8 cellular contexts compared by ENCODE assay signal in the genomic region with DNA sequence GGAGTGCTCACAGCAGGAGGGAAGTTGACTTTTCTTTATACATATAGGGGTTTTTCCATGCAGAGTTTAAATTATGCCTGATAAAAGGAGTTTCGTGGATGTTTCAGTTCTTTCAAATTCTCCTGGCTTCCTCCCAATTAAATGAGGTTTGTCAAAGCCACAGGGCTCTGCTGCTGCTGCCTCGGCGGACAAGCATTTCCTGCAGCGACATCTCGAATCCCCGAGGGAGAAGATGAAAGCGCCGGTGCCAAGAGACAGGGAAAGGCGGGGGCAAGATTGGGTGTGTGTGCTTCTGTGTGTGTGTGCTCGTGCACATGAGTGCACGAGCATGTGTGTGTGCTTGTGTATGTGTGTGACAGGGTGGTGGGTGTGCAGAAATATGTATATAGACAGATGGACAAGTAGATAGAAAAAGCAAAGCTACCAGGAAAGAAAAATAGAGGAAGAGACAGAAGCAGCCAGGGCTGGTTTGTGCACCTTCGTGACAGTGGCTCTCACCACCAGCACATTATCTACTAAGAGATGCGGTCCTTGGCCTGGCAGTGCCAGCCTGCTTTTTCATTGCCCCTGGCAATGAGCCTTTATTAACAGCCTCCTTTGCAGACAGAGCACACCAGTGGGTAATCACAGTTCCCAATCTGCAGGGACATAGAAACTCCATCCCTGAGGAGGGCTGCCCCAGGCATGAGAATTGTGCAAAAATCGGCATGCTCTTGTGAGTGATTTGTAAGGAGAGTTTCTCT.
DNase-seq lines count a peak whose midpoint lies in the region; ATAC-seq and TF ChIP-seq lines count a peak whose summit lies in the region.

No MANE protein-coding gene starts in this region.

- intact Hi-C loops in right cardiac atrium (cut with DNase I): loop anchor here in 2 of 4 donors (10.0 kb wide), 1 partner anchor 152 kb away; a partner anchor contains a TSS
- intact Hi-C loops in left lung (cut with DNase I): no loop called here

- no peak for ATAC-seq in right cardiac atrium
- no peak for ATAC-seq in left lung

- no peaks in the 10 kb centered on the region for H3K27me3 ChIP-seq in right cardiac atrium (ENCODE audit: control insufficient read depth, insufficient read depth)
- no peaks in the 10 kb centered on the region for H3K27me3 ChIP-seq in WERI-Rb-1 (ENCODE audit: insufficient read depth, low read depth, severe bottlenecking)
- H3K27me3 ChIP-seq in left lung: peaks cover 0 to 50% of the 10 kb centered on the region in 2 donors

- no peaks in the 10 kb centered on the region for H3K9me3 ChIP-seq in HEK293 (ENCODE audit: control insufficient read depth, insufficient read depth, low read depth, low read length)
- no peaks in the 10 kb centered on the region for H3K9me3 ChIP-seq in right cardiac atrium (ENCODE audit: control insufficient read depth, low read length)
- no peaks in the 10 kb centered on the region for H3K9me3 ChIP-seq in WERI-Rb-1 (ENCODE audit: severe bottlenecking)
- no peaks in the 10 kb centered on the region for H3K9me3 ChIP-seq in left lung

- POLR2A ChIA-PET in HEK293 (lab: Yijun Ruan, JAX): no interaction called here

- CTCF ChIA-PET in HEK293 (lab: Yijun Ruan, JAX): interaction anchor here (0.7 to 1.0 kb wide), 2 partner anchors 23 to 134 kb away, joined by 3 to 6 read pairs; no protein-coding TSS in a partner anchor

- H3K4me3 ChIP-seq in HEK293 (ENCODE audit: low read depth, low read length) (no peak overlapping the region), right cardiac atrium (ENCODE audit: low read length) (no peak overlapping the region), WERI-Rb-1 (ENCODE audit: low read depth, low read length) (no peak overlapping the region), left lung (no peak overlapping the region)

- H3K27ac ChIP-seq in HEK293 (ENCODE audit: extremely low read depth, low read depth, low read length) (no peak overlapping the region; the same call in 1 of the 2 replicates), right cardiac atrium (ENCODE audit: low read length) (no peak overlapping the region), WERI-Rb-1 (no peak overlapping the region), left lung (no peak overlapping the region)

- H3K4me1 ChIP-seq in HEK293 (ENCODE audit: control insufficient read depth, insufficient read depth, low read length) (peaks cover 28% of the 10 kb centered on the region), right cardiac atrium (ENCODE audit: control insufficient read depth, insufficient read depth, low read length) (peaks cover 10% of the 10 kb centered on the region), left lung (peaks cover 0 to 7% of the 10 kb centered on the region in 2 donors)

- TF ChIP-seq CTCF in HEK293 (tag by site-specific recombination; IDR thresholded peaks at IDR 0.05) (no peak), WERI-Rb-1 (IDR thresholded peaks at IDR 0.05; ENCODE audit: low read depth, low read length) (no peak), left lung (IDR thresholded peaks at IDR 0.05) (no peak)

- DNase-seq in EL (peak; percentile 76), SK-N-DZ (ENCODE audit: low spot score) (peak; percentile 28), right cardiac atrium (peak in 2 of 3 donors; percentile 37 to 70), WERI-Rb-1 (no peak), left lung (no peak)
- DNase-seq in stimulated activated CD4-positive, alpha-beta T cell treated with anti-CD3 and anti-CD28 coated beads, Interleukin-4, amount 100 ng/mL, for 1 hour: no peak
- no peak for DNase-seq in stimulated activated CD4-positive, alpha-beta T cell treated with anti-CD3 and anti-CD28 coated beads, Interleukin-4, amount 100 ng/mL, for 24 hours

- WGBS in right cardiac atrium: 24% methylated on average over 14 of the region's 14 CpGs

- H3K36me3 ChIP-seq in HEK293 (ENCODE audit: control insufficient read depth in 2 of 2, insufficient read depth in 1 of 2, low read length in 2 of 2): no peaks in the 10 kb centered on the region
- H3K36me3 ChIP-seq in WERI-Rb-1: no peaks in the 10 kb centered on the region
- no peaks in the 10 kb centered on the region for H3K36me3 ChIP-seq in left lung

TF ChIP-seq in HEK293, 187 proteins besides CTCF, POLR2A, EP300 and RAD21 (continues in another document):
- TF ChIP-seq ZNF830 (tag by site-specific recombination; IDR thresholded peaks at IDR 0.05; ENCODE audit: low read depth) (no peak), WT1 (tag by site-specific recombination; IDR thresholded peaks at IDR 0.05) (no peak), ZIC2 (tag by site-specific recombination; IDR thresholded peaks at IDR 0.05) (peak; percentile 53; the same call in 1 of the 2 replicates), ZNF24 (tag by site-specific recombination; IDR thresholded peaks at IDR 0.05) (no peak), ZNF658 (tag by site-specific recombination; IDR thresholded peaks at IDR 0.05) (no peak), OSR2 (tag by site-specific recombination; IDR thresholded peaks at IDR 0.05) (peak; percentile 70), ZBTB17 (tag by site-specific recombination; IDR thresholded peaks at IDR 0.05) (peak; percentile 50; the same call in 1 of the 2 replicates), ZNF211 (tag by site-specific recombination; IDR thresholded peaks at IDR 0.05; ENCODE audit: low read depth) (no peak), ZNF791 (tag by site-specific recombination; IDR thresholded peaks at IDR 0.05) (no peak), ZNF629 (tag by site-specific recombination; IDR thresholded peaks at IDR 0.05) (no peak), ZNF146 (tag by site-specific recombination; IDR thresholded peaks at IDR 0.05) (no peak), TCF7L2 (IDR thresholded peaks at IDR 0.05; ENCODE audit: borderline replicate concordance, low read depth, low read length) (peak; percentile 99), ZNF366 (tag by site-specific recombination; conservative IDR thresholded peaks at IDR 0.05) (peak; percentile 53), ZFP69B (tag by site-specific recombination; IDR thresholded peaks at IDR 0.05) (peak; percentile 88), ZNF701 (tag by site-specific recombination; IDR thresholded peaks at IDR 0.05) (no peak)
- TF ChIP-seq, protein P1, sequence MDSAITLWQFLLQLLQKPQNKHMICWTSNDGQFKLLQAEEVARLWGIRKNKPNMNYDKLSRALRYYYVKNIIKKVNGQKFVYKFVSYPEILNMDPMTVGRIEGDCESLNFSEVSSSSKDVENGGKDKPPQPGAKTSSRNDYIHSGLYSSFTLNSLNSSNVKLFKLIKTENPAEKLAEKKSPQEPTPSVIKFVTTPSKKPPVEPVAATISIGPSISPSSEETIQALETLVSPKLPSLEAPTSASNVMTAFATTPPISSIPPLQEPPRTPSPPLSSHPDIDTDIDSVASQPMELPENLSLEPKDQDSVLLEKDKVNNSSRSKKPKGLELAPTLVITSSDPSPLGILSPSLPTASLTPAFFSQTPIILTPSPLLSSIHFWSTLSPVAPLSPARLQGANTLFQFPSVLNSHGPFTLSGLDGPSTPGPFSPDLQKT (IDR thresholded peaks at IDR 0.05; ENCODE audit: borderline replicate concordance, low read depth, low read length): no peak
- TF ChIP-seq, protein P2, sequence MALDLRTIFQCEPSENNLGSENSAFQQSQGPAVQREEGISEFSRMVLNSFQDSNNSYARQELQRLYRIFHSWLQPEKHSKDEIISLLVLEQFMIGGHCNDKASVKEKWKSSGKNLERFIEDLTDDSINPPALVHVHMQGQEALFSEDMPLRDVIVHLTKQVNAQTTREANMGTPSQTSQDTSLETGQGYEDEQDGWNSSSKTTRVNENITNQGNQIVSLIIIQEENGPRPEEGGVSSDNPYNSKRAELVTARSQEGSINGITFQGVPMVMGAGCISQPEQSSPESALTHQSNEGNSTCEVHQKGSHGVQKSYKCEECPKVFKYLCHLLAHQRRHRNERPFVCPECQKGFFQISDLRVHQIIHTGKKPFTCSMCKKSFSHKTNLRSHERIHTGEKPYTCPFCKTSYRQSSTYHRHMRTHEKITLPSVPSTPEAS (tag by site-specific recombination; IDR thresholded peaks at IDR 0.05): peak; percentile 92
- TF ChIP-seq, protein P3, sequence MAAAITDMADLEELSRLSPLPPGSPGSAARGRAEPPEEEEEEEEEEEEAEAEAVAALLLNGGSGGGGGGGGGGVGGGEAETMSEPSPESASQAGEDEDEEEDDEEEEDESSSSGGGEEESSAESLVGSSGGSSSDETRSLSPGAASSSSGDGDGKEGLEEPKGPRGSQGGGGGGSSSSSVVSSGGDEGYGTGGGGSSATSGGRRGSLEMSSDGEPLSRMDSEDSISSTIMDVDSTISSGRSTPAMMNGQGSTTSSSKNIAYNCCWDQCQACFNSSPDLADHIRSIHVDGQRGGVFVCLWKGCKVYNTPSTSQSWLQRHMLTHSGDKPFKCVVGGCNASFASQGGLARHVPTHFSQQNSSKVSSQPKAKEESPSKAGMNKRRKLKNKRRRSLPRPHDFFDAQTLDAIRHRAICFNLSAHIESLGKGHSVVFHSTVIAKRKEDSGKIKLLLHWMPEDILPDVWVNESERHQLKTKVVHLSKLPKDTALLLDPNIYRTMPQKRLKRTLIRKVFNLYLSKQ (tag by site-specific recombination; IDR thresholded peaks at IDR 0.05; ENCODE audit: borderline replicate concordance): no peak
- TF ChIP-seq, protein P4, sequence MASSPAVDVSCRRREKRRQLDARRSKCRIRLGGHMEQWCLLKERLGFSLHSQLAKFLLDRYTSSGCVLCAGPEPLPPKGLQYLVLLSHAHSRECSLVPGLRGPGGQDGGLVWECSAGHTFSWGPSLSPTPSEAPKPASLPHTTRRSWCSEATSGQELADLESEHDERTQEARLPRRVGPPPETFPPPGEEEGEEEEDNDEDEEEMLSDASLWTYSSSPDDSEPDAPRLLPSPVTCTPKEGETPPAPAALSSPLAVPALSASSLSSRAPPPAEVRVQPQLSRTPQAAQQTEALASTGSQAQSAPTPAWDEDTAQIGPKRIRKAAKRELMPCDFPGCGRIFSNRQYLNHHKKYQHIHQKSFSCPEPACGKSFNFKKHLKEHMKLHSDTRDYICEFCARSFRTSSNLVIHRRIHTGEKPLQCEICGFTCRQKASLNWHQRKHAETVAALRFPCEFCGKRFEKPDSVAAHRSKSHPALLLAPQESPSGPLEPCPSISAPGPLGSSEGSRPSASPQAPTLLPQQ (tag by site-specific recombination; IDR thresholded peaks at IDR 0.05): peak; percentile 89

Comparison
In these comparisons a context has a peak if more than half of its experiments do, and no peak if none do; other contexts are left out.
1. DNase-seq: peak in EL (single experiment), SK-N-DZ (single experiment) and right cardiac atrium (2 of 3); none in stimulated activated CD4-positive, alpha-beta T cell treated with anti-CD3 and anti-CD28 coated beads, Interleukin-4, amount 100 ng/mL, for 1 hour (single experiment), WERI-Rb-1 (single experiment), stimulated activated CD4-positive, alpha-beta T cell treated with anti-CD3 and anti-CD28 coated beads, Interleukin-4, amount 100 ng/mL, for 24 hours (single experiment) and left lung (0 of 2).